ENCODE assay signal across 9 cellular contexts in genomic region chr2:96549967-96550786, GRCh38. TPM values are rescaled to one million over a fixed set of nuclear protein-coding genes. Genes with fewer than 3 reads are reported as not detected.
A peak's percentile ranks its signal among the peaks of the same experiment; 100 is the strongest.
DNase-seq lines count a peak whose midpoint lies in the region; TF ChIP-seq lines count a peak whose summit lies in the region.
"Had no signal": no experiment of that assay in that cellular context is flagged by ENCODE, and none has a peak within 500 bp of the region (broad histone marks: within the 10 kb centered on the region; RNA-seq: fewer than 3 reads in every experiment).

No MANE protein-coding gene starts in this region.

- TF ChIP-seq EP300 in tibial nerve (IDR thresholded peaks at IDR 0.05), result no peak

- no peak overlapping the region for H2AFZ ChIP-seq in hepatocyte

- TF ChIP-seq CTCF in VCaP (conservative IDR thresholded peaks at IDR 0.05) (peak; percentile 93), hepatocyte (IDR thresholded peaks at IDR 0.05; ENCODE audit: poor library complexity) (peak; percentile 29), tibial nerve (IDR thresholded peaks at IDR 0.05) (peak in 3 of 5 experiments; percentile 17 to 44 (median 22)), prostate gland (IDR thresholded peaks at IDR 0.05) (peak in 2 of 4 experiments; percentile 11 to 47)

- H3K9me3 ChIP-seq in hepatocyte (ENCODE audit: low read depth) (no peaks in the 10 kb centered on the region), tibial nerve (no peaks in the 10 kb centered on the region), prostate gland (no peaks in the 10 kb centered on the region)

- no peak overlapping the region for H3K4me3 ChIP-seq in hepatocyte
- H3K4me3 ChIP-seq in tibial nerve, result no peak overlapping the region
- H3K4me3 ChIP-seq in prostate gland, result no peak overlapping the region

- DNase-seq in SIG-M5 treated with dmso at 0.1 percent for 504 hours (lab: John Stamatoyannopoulos, UW; ENCODE audit: unreplicated experiment), result peak; percentile 32
- no peak for DNase-seq in SIG-M5 (lab: John Stamatoyannopoulos, UW)
- peak; percentile 54 for DNase-seq in hepatocyte (ENCODE audit: low spot score)
- DNase-seq in tibial nerve (ENCODE audit: low spot score in 2 of 2), result no peak
- DNase-seq in prostate gland (ENCODE audit: low spot score), result no peak
- no peak for DNase-seq in middle frontal gyrus (ENCODE audit: extremely low spot score, low spot score)
- DNase-seq in T1000 (lab: John Stamatoyannopoulos, UW), result no peak
- DNase-seq: activated CD8-positive, alpha-beta memory T cell treated with anti-CD3 and anti-CD28 coated beads, Interleukin-2, amount 50 U/mL, for 4 hours had no signal

- H3K4me2 ChIP-seq in hepatocyte, result no peak overlapping the region

- H4K20me1 ChIP-seq in hepatocyte (ENCODE audit: insufficient read depth, poor library complexity, severe bottlenecking), result no peaks in the 10 kb centered on the region

- no peaks in the 10 kb centered on the region for H3K9me2 ChIP-seq in hepatocyte (replicated peaks; ENCODE audit: insufficient read depth)

- H3K27me3 ChIP-seq in hepatocyte (no peaks in the 10 kb centered on the region), tibial nerve (no peaks in the 10 kb centered on the region), prostate gland (replicated peaks; ENCODE audit: insufficient read depth) (no peaks in the 10 kb centered on the region)

- no peaks in the 10 kb centered on the region for H3K4me1 ChIP-seq in hepatocyte (ENCODE audit: insufficient read depth)
- H3K4me1 ChIP-seq in tibial nerve, result peaks cover 0 to 49% (median 25%) of the 10 kb centered on the region in 4 donors
- no peaks in the 10 kb centered on the region for H3K4me1 ChIP-seq in prostate gland (replicated peaks)

- TF ChIP-seq POLR2A in tibial nerve (IDR thresholded peaks at IDR 0.05) (no peak), prostate gland (IDR thresholded peaks at IDR 0.05) (no peak)

- H3K79me2 ChIP-seq in hepatocyte, result no peaks in the 10 kb centered on the region

- intact Hi-C loops in prostate gland (cut with DNase I), result loop anchor here (5.0 kb wide), 2 partner anchors 43 to 212 kb away; partner anchors contain the start of genes CNNM4 and NEURL3

- H3K36me3 ChIP-seq in hepatocyte (replicated peaks; ENCODE audit: insufficient read depth, low read depth) (no peaks in the 10 kb centered on the region), tibial nerve (peaks cover 3 to 76% (median 13%) of the 10 kb centered on the region in 3 donors), prostate gland (no peaks in the 10 kb centered on the region)

- 90% methylated on average over 37 of the region's 61 CpGs for WGBS in hepatocyte (ENCODE audit: low lambda C conversion rate, missing lambda C conversion rate)
- 76 to 82% methylated on average over 9 to 61 of the region's 61 CpGs for WGBS in tibial nerve, 2 donors
- 80% methylated on average over 40 of the region's 61 CpGs for WGBS in prostate gland

- peak overlapping the region; percentile 67 for H3K27ac ChIP-seq in VCaP
- H3K27ac ChIP-seq in hepatocyte, result no peak overlapping the region
- no peak overlapping the region for H3K27ac ChIP-seq in tibial nerve
- H3K27ac ChIP-seq in prostate gland, result no peak overlapping the region

RNA-seq across cellular contexts. Expression of gene ARID5A, which starts 13.6 kb away (rescaled TPM):
- 4.9 and 6.9 TPM in 2 replicates for total RNA-seq in hepatocyte
- 11.9 and 13.3 TPM in 2 replicates for polyA plus RNA-seq in hepatocyte
- 10 to 100 TPM; 23.8 to 56.4 (median 40.3) TPM for total RNA-seq in tibial nerve
- 10 to 100 TPM; 23.0 to 54.6 TPM for total RNA-seq in prostate gland

RNA-seq across cellular contexts. Expression of gene NEURL3, which starts 45.0 kb away (rescaled TPM):
- total RNA-seq in hepatocyte, result 6.2 and 8.1 TPM in 2 replicates
- polyA plus RNA-seq in hepatocyte, result 1.8 and 10.5 TPM in 2 replicates
- 1 to 10 TPM in 1 of 4 donors, not detected in 3; 1.5 TPM for total RNA-seq in tibial nerve
- total RNA-seq in prostate gland, result 10 to 100 TPM in 1 of 2 donors, 1 to 10 TPM in 1; 8.9 to 28.9 TPM

Comparison
In these comparisons a context has a peak if more than half of its experiments do, and no peak if none do; other contexts are left out.
1. DNase-seq: peak in SIG-M5 treated with dmso at 0.1 percent for 504 hours (single experiment) and hepatocyte (single experiment); none in SIG-M5 (single experiment), tibial nerve (0 of 2), prostate gland (single experiment), middle frontal gyrus (single experiment) and T1000 (single experiment).